7 cellular contexts compared by ENCODE assay signal in genomic region chr1:179445593-179445992, GRCh38.
"Had no signal": no experiment of that assay in that cellular context is flagged by ENCODE, and none has a peak within 500 bp of the region (broad histone marks: within the 10 kb centered on the region; RNA-seq: fewer than 3 reads in every experiment).

No MANE protein-coding gene starts in this region.

- H3K9me3 Mint-ChIP-seq: IgD-negative memory B cell had no signal

- H3K4me1 Mint-ChIP-seq: H9, IgD-negative memory B cell had no signal

- H3K27ac Mint-ChIP-seq: H9, IgD-negative memory B cell had no signal

- H3K27ac ChIP-seq: GM23248, HL-60 had no signal

- H2AFZ ChIP-seq: GM23248 had no signal

- H3K4me3 Mint-ChIP-seq: H9, IgD-negative memory B cell had no signal

- DNase-seq: GM23248, GOT3, H9, HCEC 1CT, KG1 had no signal

- H3K4me3 ChIP-seq: GM23248 had no signal

- H3K9ac ChIP-seq: GM23248 had no signal
